ENCODE assay signal across 33 cellular contexts in the genomic region with DNA sequence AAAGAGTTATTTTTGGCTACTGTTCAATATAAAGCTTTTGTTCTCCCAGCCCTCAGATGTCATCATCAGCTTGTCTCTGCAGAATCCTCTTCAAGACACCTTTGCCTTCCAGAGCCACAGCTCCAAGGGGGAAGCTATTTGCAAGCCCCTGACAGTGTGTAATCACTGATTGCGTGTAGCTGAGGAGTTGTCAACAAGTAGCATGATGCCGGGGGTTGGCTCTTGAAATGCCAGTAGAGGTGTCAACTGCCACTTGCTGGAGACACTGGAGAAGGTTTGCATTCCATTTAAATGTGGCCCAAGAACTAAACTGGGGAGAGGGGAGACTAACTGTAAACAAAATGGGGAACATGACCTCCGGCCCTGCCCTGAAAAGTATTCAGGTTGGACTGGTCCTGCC. TPM values are rescaled to one million over a fixed set of nuclear protein-coding genes. Genes with fewer than 3 reads are reported as not detected.
"Had no signal": no experiment of that assay in that cellular context is flagged by ENCODE, and none has a peak within 500 bp of the region (broad histone marks: within the 10 kb centered on the region; RNA-seq: fewer than 3 reads in every experiment).

No MANE protein-coding gene starts in this region.

- H3K36me3 Mint-ChIP-seq: activated naive CD4-positive, alpha-beta T cell treated with anti-CD3 and anti-CD28 coated beads, Interleukin-2, amount 50 U/mL, for 24 hours; activated naive CD8-positive, alpha-beta T cell treated with anti-CD3 and anti-CD28 coated beads, Interleukin-2, amount 10 ng/mL, durations not matched to agents 7 days and 5 days had no signal

- H3K4me1 Mint-ChIP-seq: activated B cell treated with CpG ODN at 0.5 μM for 24 hours; activated naive CD4-positive, alpha-beta T cell treated with anti-CD3 and anti-CD28 coated beads, Interleukin-2, amount 50 U/mL, for 24 hours; activated naive CD8-positive, alpha-beta T cell treated with anti-CD3 and anti-CD28 coated beads, Interleukin-2, amount 10 ng/mL, durations not matched to agents 7 days and 5 days; activated T-helper 17 cell treated with anti-CD3 and anti-CD28 coated beads, Interleukin-2, amount 50 U/mL, for 72 hours; central memory CD8-positive, alpha-beta T cell; T-helper 17 cell had no signal

- H3K27ac ChIP-seq: brain microvascular endothelial cell, coronary artery, dorsolateral prefrontal cortex, esophagus muscularis mucosa, foreskin keratinocyte, gastrocnemius medialis, heart left ventricle, WERI-Rb-1 had no signal

- H3K27me3 ChIP-seq: brain microvascular endothelial cell had no signal

- H3K27ac Mint-ChIP-seq: activated B cell treated with CpG ODN at 0.5 μM for 24 hours; activated CD8-positive, alpha-beta T cell treated with anti-CD3 and anti-CD28 coated beads for 36 hours; activated naive CD4-positive, alpha-beta T cell treated with anti-CD3 and anti-CD28 coated beads for 36 hours; activated naive CD4-positive, alpha-beta T cell treated with anti-CD3 and anti-CD28 coated beads, Interleukin-2, amount 50 U/mL, for 24 hours; activated naive CD8-positive, alpha-beta T cell treated with anti-CD3 and anti-CD28 coated beads, Interleukin-2, amount 10 ng/mL, durations not matched to agents 7 days and 5 days; activated T-helper 17 cell treated with anti-CD3 and anti-CD28 coated beads, Interleukin-2, amount 50 U/mL, for 72 hours; dendritic cell treated with granulocyte-macrophage colony-stimulating factor and Interleukin-4, amounts not matched to agents 40 ng/mL and 50 ng/mL, for 4 days; T-helper 17 cell; T-helper 2 cell treated with Interferon-gamma antibody and Interleukin-4, amounts not matched to agents 5 μg/mL and 100 μg/mL, for 36 hours had no signal

- H3K9me3 ChIP-seq: esophagus muscularis mucosa, gastrocnemius medialis, heart left ventricle had no signal

- H3K4me1 ChIP-seq: esophagus muscularis mucosa, foreskin keratinocyte, gastrocnemius medialis, heart left ventricle had no signal

- H3K4me3 Mint-ChIP-seq: activated B cell treated with CpG ODN at 0.5 μM for 24 hours; activated CD8-positive, alpha-beta T cell treated with anti-CD3 and anti-CD28 coated beads for 36 hours; activated naive CD4-positive, alpha-beta T cell treated with anti-CD3 and anti-CD28 coated beads for 36 hours; activated naive CD4-positive, alpha-beta T cell treated with anti-CD3 and anti-CD28 coated beads, Interleukin-2, amount 50 U/mL, for 24 hours; activated naive CD8-positive, alpha-beta T cell treated with anti-CD3 and anti-CD28 coated beads, Interleukin-2, amount 10 ng/mL, durations not matched to agents 7 days and 5 days; activated T-cell treated with anti-CD3 and anti-CD28 coated beads, Interleukin-2, amount 50 U/mL, for 4 hours; activated T-helper 17 cell treated with anti-CD3 and anti-CD28 coated beads, Interleukin-2, amount 50 U/mL, for 72 hours; central memory CD8-positive, alpha-beta T cell; dendritic cell treated with granulocyte-macrophage colony-stimulating factor and Interleukin-4, amounts not matched to agents 40 ng/mL and 50 ng/mL, for 4 days; T-helper 17 cell; T-helper 2 cell treated with Interferon-gamma antibody and Interleukin-4, amounts not matched to agents 5 μg/mL and 100 μg/mL, for 36 hours had no signal

- H3K9me3 Mint-ChIP-seq: activated B cell treated with CpG ODN at 0.5 μM for 24 hours; activated CD8-positive, alpha-beta T cell treated with anti-CD3 and anti-CD28 coated beads for 36 hours; activated naive CD4-positive, alpha-beta T cell treated with anti-CD3 and anti-CD28 coated beads for 36 hours; activated naive CD4-positive, alpha-beta T cell treated with anti-CD3 and anti-CD28 coated beads, Interleukin-2, amount 50 U/mL, for 24 hours; activated naive CD8-positive, alpha-beta T cell treated with anti-CD3 and anti-CD28 coated beads, Interleukin-2, amount 10 ng/mL, durations not matched to agents 7 days and 5 days; activated T-cell treated with anti-CD3 and anti-CD28 coated beads, Interleukin-2, amount 50 U/mL, for 4 hours; activated T-helper 17 cell treated with anti-CD3 and anti-CD28 coated beads, Interleukin-2, amount 50 U/mL, for 72 hours; central memory CD8-positive, alpha-beta T cell; dendritic cell treated with granulocyte-macrophage colony-stimulating factor and Interleukin-4, amounts not matched to agents 40 ng/mL and 50 ng/mL, for 4 days; T-helper 2 cell treated with Interferon-gamma antibody and Interleukin-4, amounts not matched to agents 5 μg/mL and 100 μg/mL, for 36 hours had no signal

- H3K4me3 ChIP-seq: coronary artery, dorsolateral prefrontal cortex, esophagus muscularis mucosa, gastrocnemius medialis, heart left ventricle had no signal

- ATAC-seq: activated CD4-positive, CD25-positive, alpha-beta regulatory T cell treated with anti-CD3 and anti-CD28 coated beads, Interleukin-2, amount 50 U/mL, for 24 hours; activated CD8-positive, alpha-beta T cell treated with anti-CD3 and anti-CD28 coated beads for 36 hours; activated T-cell treated with anti-CD3 and anti-CD28 coated beads, Interleukin-2, amount 50 U/mL, for 4 hours; activated T-helper 17 cell treated with anti-CD3 and anti-CD28 coated beads, Interleukin-2, amount 50 U/mL, for 72 hours; foreskin keratinocyte; gastrocnemius medialis; heart left ventricle; T-helper 17 cell had no signal

- H3K36me3 ChIP-seq: brain microvascular endothelial cell, esophagus muscularis mucosa, gastrocnemius medialis, heart left ventricle, WERI-Rb-1 had no signal

- DNase-seq: activated B cell treated with CpG ODN at 0.5 μM for 24 hours; activated CD4-positive, alpha-beta T cell treated with anti-CD3 and anti-CD28 coated beads for 48 hours; activated CD4-positive, alpha-beta T cell treated with anti-CD3 and anti-CD28 coated beads, Interleukin-2, amount 50 U/mL, for 1 hour; activated CD4-positive, alpha-beta T cell treated with anti-CD3 and anti-CD28 coated beads, Interleukin-2, amount 50 U/mL, for 48 hours; activated CD8-positive, alpha-beta memory T cell treated with anti-CD3 and anti-CD28 coated beads for 24 hours; activated CD8-positive, alpha-beta T cell treated with anti-CD3 and anti-CD28 coated beads for 36 hours; activated effector memory CD4-positive, alpha-beta T cell treated with anti-CD3 and anti-CD28 coated beads, Interleukin-2, amount 50 U/mL, for 16 hours; activated naive CD4-positive, alpha-beta T cell treated with anti-CD3 and anti-CD28 coated beads for 36 hours; activated naive CD8-positive, alpha-beta T cell treated with anti-CD3 and anti-CD28 coated beads, Interleukin-2, amount 10 ng/mL, durations not matched to agents 7 days and 5 days; activated T-cell treated with anti-CD3 and anti-CD28 coated beads, Interleukin-2, amount 50 U/mL, for 4 hours; anterior cingulate cortex; brain microvascular endothelial cell; dorsolateral prefrontal cortex; effector memory CD4-positive, alpha-beta T cell; erythroblast; foreskin keratinocyte; gastrocnemius medialis; glutamatergic neuron; heart left ventricle; T-helper 17 cell; T1000; WERI-Rb-1 had no signal

RNA-seq across cellular contexts. Expression of a gene that starts 44.3 kb away (rescaled TPM):
- total RNA-seq: activated B cell treated with CpG ODN at 0.5 μM for 24 hours; activated CD8-positive, alpha-beta T cell treated with anti-CD3 and anti-CD28 coated beads for 36 hours; activated naive CD4-positive, alpha-beta T cell treated with anti-CD3 and anti-CD28 coated beads for 36 hours; activated naive CD8-positive, alpha-beta T cell treated with anti-CD3 and anti-CD28 coated beads, Interleukin-2, amount 10 ng/mL, durations not matched to agents 7 days and 5 days; activated T-cell treated with anti-CD3 and anti-CD28 coated beads, Interleukin-2, amount 50 U/mL, for 4 hours; activated T-helper 17 cell treated with anti-CD3 and anti-CD28 coated beads, Interleukin-2, amount 50 U/mL, for 72 hours; astrocyte; bronchial epithelial cell; cardiac septum; esophagus muscularis mucosa; foreskin keratinocyte; gastrocnemius medialis; heart left ventricle; T-helper 17 cell had no signal
